ENCODE assay signal across 18 cellular contexts in the genomic region with DNA sequence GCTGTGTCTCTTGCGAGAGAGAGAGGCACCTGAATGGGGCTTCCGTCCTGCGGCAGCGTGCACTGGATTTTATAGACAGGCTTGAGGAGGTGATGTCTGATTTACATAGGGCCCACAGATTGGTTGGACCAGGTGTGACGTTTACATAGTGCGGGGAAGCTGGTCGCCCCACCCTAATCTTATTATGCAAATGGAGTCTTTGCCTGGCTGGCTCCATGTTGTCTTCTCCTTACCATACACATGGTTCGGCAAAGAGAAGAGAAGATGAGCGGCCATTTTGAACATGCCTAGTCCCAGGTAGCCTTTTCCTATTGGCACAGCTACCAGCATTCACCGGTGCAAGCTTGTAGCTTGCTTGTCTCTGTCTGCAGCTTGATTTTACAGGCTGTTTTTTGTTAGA.
A peak's percentile ranks its signal among the peaks of the same experiment; 100 is the strongest.
DNase-seq lines count a peak whose midpoint lies in the region; ATAC-seq and TF ChIP-seq lines count a peak whose summit lies in the region.
"Had no signal": no experiment of that assay in that cellular context is flagged by ENCODE, and none has a peak within 500 bp of the region (broad histone marks: within the 10 kb centered on the region; RNA-seq: fewer than 3 reads in every experiment).

No MANE protein-coding gene starts in this region.

- no peaks in the 10 kb centered on the region for H3K79me2 ChIP-seq in hepatocyte

- H3K27me3 ChIP-seq in HUES48 (ENCODE audit: control insufficient read depth, insufficient read depth, low read length) (no peaks in the 10 kb centered on the region), hepatocyte (no peaks in the 10 kb centered on the region)

- H3K4me2 ChIP-seq in hepatocyte = no peak overlapping the region

- no peaks in the 10 kb centered on the region for H4K20me1 ChIP-seq in hepatocyte (ENCODE audit: insufficient read depth, poor library complexity, severe bottlenecking)

- intact Hi-C loops in mucosa of descending colon (cut with DNase I, micrococcal nuclease) = no loop called here

- no peaks in the 10 kb centered on the region for H3K9me2 ChIP-seq in hepatocyte (replicated peaks; ENCODE audit: insufficient read depth)

- peaks cover 31% of the 10 kb centered on the region for H3K4me1 ChIP-seq in HUES48 (ENCODE audit: control insufficient read depth, insufficient read depth, low read length)
- peaks cover 20% of the 10 kb centered on the region for H3K4me1 ChIP-seq in hepatocyte (ENCODE audit: insufficient read depth)
- H3K4me1 ChIP-seq in mucosa of descending colon (ENCODE audit: low read depth) = no peaks in the 10 kb centered on the region

- 78% methylated on average over 10 of the region's 10 CpGs for WGBS in hepatocyte (ENCODE audit: low lambda C conversion rate, missing lambda C conversion rate)

- ATAC-seq in HG02642 (IDR thresholded peaks at IDR 0.05; ENCODE audit: poor library complexity, unreplicated experiment) (no peak), mucosa of descending colon (no peak)
- ATAC-seq: GM12878, HCT116, HepG2 had no signal

- H3K9ac ChIP-seq in HUES48 (ENCODE audit: low read depth, low read length) = peak overlapping the region; percentile 61

- peak overlapping the region; percentile 26 for H2AFZ ChIP-seq in hepatocyte

- H3K36me3 ChIP-seq in HUES48 (ENCODE audit: control insufficient read depth, insufficient read depth, low read length) (no peaks in the 10 kb centered on the region), hepatocyte (replicated peaks; ENCODE audit: insufficient read depth, low read depth) (no peaks in the 10 kb centered on the region), mucosa of descending colon (ENCODE audit: low read depth) (no peaks in the 10 kb centered on the region)

- H3K27ac ChIP-seq in 22Rv1 (peak overlapping the region; percentile 35; the same call in 1 of the 2 replicates), HUES48 (ENCODE audit: low read depth, low read length) (peak overlapping the region; percentile 92), hepatocyte (no peak overlapping the region)

- peak; percentile 49 to 50 for DNase-seq in NCI-H526 (lab: John Stamatoyannopoulos, UW)
- DNase-seq in hepatocyte (ENCODE audit: low spot score) = no peak
- DNase-seq in activated CD4-positive, CD25-positive, alpha-beta regulatory T cell (lab: John Stamatoyannopoulos, UW) = no peak
- no peak for DNase-seq in mucosa of descending colon
- no peak for DNase-seq in stimulated activated CD4-positive, alpha-beta T cell treated with anti-CD3 and anti-CD28 coated beads, Interleukin-15, amount 100 ng/mL, for 24 hours
- DNase-seq: AML-193; CD4-positive, CD25-positive, alpha-beta regulatory T cell; DMS53; NCI-H1417 treated with DMSO at 0.1 percent for 48 hours; NCI-H510A treated with DMSO at 0.1 percent for 48 hours; Right ventricle myocardium superior; T-helper 2 cell had no signal

- H3K4me3 ChIP-seq in HUES48 (ENCODE audit: low read depth, low read length) (no peak overlapping the region), hepatocyte (no peak overlapping the region), mucosa of descending colon (no peak overlapping the region)
- H3K4me3 ChIP-seq: GM12878 had no signal

- TF ChIP-seq CTCF in 22Rv1 (IDR thresholded peaks at IDR 0.05) (no peak), hepatocyte (IDR thresholded peaks at IDR 0.05; ENCODE audit: poor library complexity) (no peak), mucosa of descending colon (IDR thresholded peaks at IDR 0.05) (no peak)

- H3K9me3 ChIP-seq in HUES48 (ENCODE audit: control insufficient read depth, insufficient read depth, low read length) (peaks cover 18% of the 10 kb centered on the region), hepatocyte (ENCODE audit: low read depth) (no peaks in the 10 kb centered on the region), mucosa of descending colon (peaks cover 14% of the 10 kb centered on the region)

Comparison
In these comparisons a context has a peak if more than half of its experiments do, and no peak if none do; other contexts are left out.
1. DNase-seq: peak in NCI-H526 (2 of 2); none in hepatocyte (single experiment), activated CD4-positive, CD25-positive, alpha-beta regulatory T cell (0 of 4), mucosa of descending colon (0 of 3) and stimulated activated CD4-positive, alpha-beta T cell treated with anti-CD3 and anti-CD28 coated beads, Interleukin-15, amount 100 ng/mL, for 24 hours (single experiment).